ENCODE assay signal across 1 cellular context in genomic region chr16:87132361-87133014, GRCh38.
A peak's percentile ranks its signal among the peaks of the same experiment; 100 is the strongest.
TF ChIP-seq lines count a peak whose summit lies in the region.

No MANE protein-coding gene starts in this region.

TF ChIP-seq in HepG2, 621 proteins besides CTCF, POLR2A, EP300 and RAD21 (continued from another document):
- TF ChIP-seq KIAA2018 (CRISPR knock-in tag; IDR thresholded peaks at IDR 0.05; ENCODE audit: borderline replicate concordance) (no peak), NONO (IDR thresholded peaks at IDR 0.05) (no peak), NONO (CRISPR knock-in tag; conservative IDR thresholded peaks at IDR 0.05) (no peak), FOXK2 (IDR thresholded peaks at IDR 0.05) (no peak), GMEB1 (CRISPR knock-in tag; IDR thresholded peaks at IDR 0.05; ENCODE audit: borderline replicate concordance) (no peak), ZNF766 (CRISPR knock-in tag; IDR thresholded peaks at IDR 0.05; ENCODE audit: borderline replicate concordance) (no peak), SOX13 (IDR thresholded peaks at IDR 0.05) (no peak), SOX13 (CRISPR knock-in tag; conservative IDR thresholded peaks at IDR 0.05 in 1 of 2, IDR thresholded peaks at IDR 0.05 in 1 of 2) (peak in 1 of 2 experiments; percentile 70; a peak in 2 of 4 replicates), ZBTB7A (CRISPR knock-in tag; IDR thresholded peaks at IDR 0.05) (no peak), AFF4 (CRISPR knock-in tag; IDR thresholded peaks at IDR 0.05) (no peak), RARG (CRISPR knock-in tag; IDR thresholded peaks at IDR 0.05; ENCODE audit: low read depth) (no peak), ZNF484 (CRISPR knock-in tag; IDR thresholded peaks at IDR 0.05; ENCODE audit: borderline replicate concordance, low read depth) (no peak)
